ENCODE assay signal across 15 cellular contexts in genomic region chr2:232488097-232488711, GRCh38. TPM values are rescaled to one million over a fixed set of nuclear protein-coding genes. Genes with fewer than 3 reads are reported as not detected.
DNase-seq lines count a peak whose midpoint lies in the region; ATAC-seq and TF ChIP-seq lines count a peak whose summit lies in the region.
"Had no signal": no experiment of that assay in that cellular context is flagged by ENCODE, and none has a peak within 500 bp of the region (broad histone marks: within the 10 kb centered on the region; RNA-seq: fewer than 3 reads in every experiment).

No MANE protein-coding gene starts in this region.

- H3K36me3 Mint-ChIP-seq in activated B cell treated with CpG ODN at 0.5 μM for 24 hours (ENCODE audit: low read depth), result no peaks in the 10 kb centered on the region

- POLR2A ChIA-PET in activated B cell treated with CpG ODN at 0.5 μM for 24 hours (lab: Charles Lee), result no interaction called here

- H3K27me3 ChIP-seq in lower lobe of right lung (ENCODE audit: low read depth), result peaks cover 69% of the 10 kb centered on the region
- peaks cover 54% of the 10 kb centered on the region for H3K27me3 ChIP-seq in upper lobe of right lung

- TF ChIP-seq CTCF in activated B cell treated with CpG ODN at 0.5 μM for 24 hours (IDR thresholded peaks at IDR 0.05), result no peak
- no peak for TF ChIP-seq CTCF in lower lobe of right lung (IDR thresholded peaks at IDR 0.05)
- no peak for TF ChIP-seq CTCF in upper lobe of right lung (IDR thresholded peaks at IDR 0.05)

- no peak for ATAC-seq in left ventricle myocardium superior
- ATAC-seq in left cardiac atrium, result no peak
- ATAC-seq in activated B cell treated with CpG ODN at 0.5 μM for 24 hours (ENCODE audit: low read depth), result no peak
- ATAC-seq in lower lobe of right lung, result no peak
- ATAC-seq in upper lobe of right lung, result no peak
- ATAC-seq in GM18873 (IDR thresholded peaks at IDR 0.05; ENCODE audit: low FRiP score, unreplicated experiment), result no peak
- ATAC-seq in HG03565 (IDR thresholded peaks at IDR 0.05; ENCODE audit: unreplicated experiment), result no peak

- CTCF ChIA-PET in activated B cell treated with CpG ODN at 0.5 μM for 24 hours (lab: Charles Lee), result no interaction called here

- intact Hi-C loops in left ventricle myocardium superior (cut with micrococcal nuclease) (no loop called here), left cardiac atrium (cut with DNase I) (no loop called here), activated B cell treated with CpG ODN at 0.5 μM for 24 hours (cut with micrococcal nuclease) (no loop called here), lower lobe of right lung (cut with DNase I) (no loop called here), upper lobe of right lung (cut with DNase I) (no loop called here)

- H3K27ac ChIP-seq in lower lobe of right lung (no peak overlapping the region), upper lobe of right lung (no peak overlapping the region)
- H3K27ac ChIP-seq: adrenal gland, dorsolateral prefrontal cortex had no signal

- H3K4me1 ChIP-seq in lower lobe of right lung, result peaks cover 8% of the 10 kb centered on the region
- H3K4me1 ChIP-seq in upper lobe of right lung, result peaks cover 5% of the 10 kb centered on the region

- H3K4me3 ChIP-seq in lower lobe of right lung (no peak overlapping the region), upper lobe of right lung (no peak overlapping the region)

- no peaks in the 10 kb centered on the region for H3K36me3 ChIP-seq in lower lobe of right lung
- no peaks in the 10 kb centered on the region for H3K36me3 ChIP-seq in upper lobe of right lung
- H3K36me3 ChIP-seq: adrenal gland had no signal

- H3K27me3 Mint-ChIP-seq in activated B cell treated with CpG ODN at 0.5 μM for 24 hours, result peaks cover 41% of the 10 kb centered on the region

- peaks cover 15% of the 10 kb centered on the region for H3K4me1 Mint-ChIP-seq in activated B cell treated with CpG ODN at 0.5 μM for 24 hours

- no peak overlapping the region for H3K27ac Mint-ChIP-seq in activated B cell treated with CpG ODN at 0.5 μM for 24 hours

- DNase-seq in left ventricle myocardium superior, result peak; percentile 9
- DNase-seq in left cardiac atrium, result no peak
- no peak for DNase-seq in activated B cell treated with CpG ODN at 0.5 μM for 24 hours
- peak; percentile 34 for DNase-seq in lower lobe of right lung
- peak; percentile 64 for DNase-seq in upper lobe of right lung
- DNase-seq in hepatic stellate cell (ENCODE audit: low spot score), result no peak
- DNase-seq: mammary epithelial cell; NCI-H2227 treated with DMSO at 0.1 percent for 48 hours; stimulated activated naive CD4-positive, alpha-beta T cell treated with Interleukin-2 at 50 U/mL for 16 hours had no signal

- H3K4me3 Mint-ChIP-seq in activated B cell treated with CpG ODN at 0.5 μM for 24 hours, result peak overlapping the region; percentile 24

- H3K9me3 Mint-ChIP-seq in activated B cell treated with CpG ODN at 0.5 μM for 24 hours, result no peaks in the 10 kb centered on the region

- no peaks in the 10 kb centered on the region for H3K9me3 ChIP-seq in lower lobe of right lung
- no peaks in the 10 kb centered on the region for H3K9me3 ChIP-seq in upper lobe of right lung
- H3K9me3 ChIP-seq: adrenal gland had no signal

RNA-seq across cellular contexts. Expression of gene ECEL1, which starts 0.6 kb away (rescaled TPM):
- total RNA-seq in left ventricle myocardium superior, result 0.37 TPM
- under 1 TPM; 0.26 to 0.47 TPM for total RNA-seq in left cardiac atrium
- not detected in 2 replicates for total RNA-seq in activated B cell treated with CpG ODN at 0.5 μM for 24 hours
- 1.0 TPM for total RNA-seq in lower lobe of right lung
- not detected for total RNA-seq in upper lobe of right lung
- total RNA-seq: mammary epithelial cell, pulmonary artery endothelial cell, RPMI7951 had no signal

RNA-seq across cellular contexts. Expression of gene PRSS56, which starts 32.0 kb away (rescaled TPM):
- 0.15 TPM for total RNA-seq in left ventricle myocardium superior
- total RNA-seq in left cardiac atrium, result under 1 TPM in 1 of 2 donors, not detected in 1; 0.16 TPM
- not detected in 2 replicates for total RNA-seq in activated B cell treated with CpG ODN at 0.5 μM for 24 hours
- not detected for total RNA-seq in lower lobe of right lung
- total RNA-seq in upper lobe of right lung, result not detected
- total RNA-seq: mammary epithelial cell, pulmonary artery endothelial cell, RPMI7951 had no signal

RNA-seq across cellular contexts. Expression of gene ALPI, which starts 32.3 kb away (rescaled TPM):
- total RNA-seq in left ventricle myocardium superior (not detected), left cardiac atrium (not detected), activated B cell treated with CpG ODN at 0.5 μM for 24 hours (not detected in 2 replicates), lower lobe of right lung (not detected), upper lobe of right lung (not detected)
- total RNA-seq: adrenal gland, dorsolateral prefrontal cortex, mammary epithelial cell, pulmonary artery endothelial cell, RPMI7951 had no signal

RNA-seq across cellular contexts. Expression of gene CHRND, which starts 37.8 kb away (rescaled TPM):
- total RNA-seq in left ventricle myocardium superior, result not detected
- total RNA-seq in left cardiac atrium, result under 1 TPM in 1 of 2 donors, not detected in 1; 0.35 TPM
- not detected in 2 replicates for total RNA-seq in activated B cell treated with CpG ODN at 0.5 μM for 24 hours
- not detected for total RNA-seq in lower lobe of right lung
- not detected for total RNA-seq in upper lobe of right lung
- total RNA-seq: mammary epithelial cell, pulmonary artery endothelial cell, RPMI7951 had no signal

RNA-seq across cellular contexts. Expression of gene CHRNG, which starts 51.3 kb away (rescaled TPM):
- total RNA-seq in left ventricle myocardium superior, result not detected
- not detected for total RNA-seq in left cardiac atrium
- total RNA-seq in activated B cell treated with CpG ODN at 0.5 μM for 24 hours, result not detected in 2 replicates
- total RNA-seq in lower lobe of right lung, result not detected
- not detected for total RNA-seq in upper lobe of right lung
- total RNA-seq: adrenal gland, dorsolateral prefrontal cortex, mammary epithelial cell, pulmonary artery endothelial cell, RPMI7951 had no signal

Comparison
In these comparisons a context has a peak if more than half of its experiments do, and no peak if none do; other contexts are left out.
1. DNase-seq: peak in left ventricle myocardium superior (single experiment), lower lobe of right lung (single experiment) and upper lobe of right lung (single experiment); none in left cardiac atrium (single experiment), activated B cell treated with CpG ODN at 0.5 μM for 24 hours (single experiment) and hepatic stellate cell (single experiment).